ENCODE assay signal across 2 cellular contexts in genomic region chr22:44020981-44021380, GRCh38.
TF ChIP-seq lines count a peak whose summit lies in the region.

No MANE protein-coding gene starts in this region.

TF ChIP-seq in SK-N-SH, 30 proteins besides CTCF, POLR2A, EP300 and RAD21 (continued from another document):
- TF ChIP-seq REST (IDR thresholded peaks at IDR 0.05; ENCODE audit: low read depth, low read length) (no peak), PBX3 (IDR thresholded peaks at IDR 0.05) (no peak), TAF1 (IDR thresholded peaks at IDR 0.05; ENCODE audit: borderline replicate concordance, low read depth, low read length) (no peak), RFX5 (IDR thresholded peaks at IDR 0.05; ENCODE audit: low read length) (no peak), FOSL2 (IDR thresholded peaks at IDR 0.05; ENCODE audit: borderline replicate concordance, low read depth) (no peak), IRF3 (IDR thresholded peaks at IDR 0.05; ENCODE audit: low read depth, low read length) (no peak), EZH2phosphoT487 (IDR thresholded peaks at IDR 0.05; ENCODE audit: borderline replicate concordance, low read depth) (no peak), CHD2 (IDR thresholded peaks at IDR 0.05; ENCODE audit: low read length, partially characterized antibody) (no peak), NRF1 (IDR thresholded peaks at IDR 0.05; ENCODE audit: low read depth, low read length) (no peak), MAX (IDR thresholded peaks at IDR 0.05; ENCODE audit: low read depth) (no peak), RCOR1 (IDR thresholded peaks at IDR 0.05; ENCODE audit: low read length) (no peak), JUND (IDR thresholded peaks at IDR 0.05) (no peak), TEAD4 (IDR thresholded peaks at IDR 0.05; ENCODE audit: borderline replicate concordance, insufficient read depth) (no peak)

TF ChIP-seq in SK-N-SH treated with all-trans-retinoic acid at 6 μM for 48 hours, 23 proteins besides CTCF, POLR2A, EP300 and RAD21 (continued from another document):
- no peak for TF ChIP-seq POU6F1 (CRISPR knock-in tag; IDR thresholded peaks at IDR 0.05; ENCODE audit: borderline replicate concordance, low read depth)
- no peak for TF ChIP-seq ESRRG (CRISPR knock-in tag; IDR thresholded peaks at IDR 0.05)
- TF ChIP-seq CSDC2 (CRISPR knock-in tag; IDR thresholded peaks at IDR 0.05), result no peak
- no peak for TF ChIP-seq PPARA (CRISPR knock-in tag; IDR thresholded peaks at IDR 0.05; ENCODE audit: borderline replicate concordance)
- TF ChIP-seq TSHZ2 (CRISPR knock-in tag; IDR thresholded peaks at IDR 0.05), result no peak
- no peak for TF ChIP-seq OSR1 (CRISPR knock-in tag; IDR thresholded peaks at IDR 0.05)
- no peak for TF ChIP-seq ZC3H10 (CRISPR knock-in tag; IDR thresholded peaks at IDR 0.05)
- no peak for TF ChIP-seq ZNF70 (CRISPR knock-in tag; IDR thresholded peaks at IDR 0.05)
